ENCODE assay signal across 1 cellular context in the genomic region with DNA sequence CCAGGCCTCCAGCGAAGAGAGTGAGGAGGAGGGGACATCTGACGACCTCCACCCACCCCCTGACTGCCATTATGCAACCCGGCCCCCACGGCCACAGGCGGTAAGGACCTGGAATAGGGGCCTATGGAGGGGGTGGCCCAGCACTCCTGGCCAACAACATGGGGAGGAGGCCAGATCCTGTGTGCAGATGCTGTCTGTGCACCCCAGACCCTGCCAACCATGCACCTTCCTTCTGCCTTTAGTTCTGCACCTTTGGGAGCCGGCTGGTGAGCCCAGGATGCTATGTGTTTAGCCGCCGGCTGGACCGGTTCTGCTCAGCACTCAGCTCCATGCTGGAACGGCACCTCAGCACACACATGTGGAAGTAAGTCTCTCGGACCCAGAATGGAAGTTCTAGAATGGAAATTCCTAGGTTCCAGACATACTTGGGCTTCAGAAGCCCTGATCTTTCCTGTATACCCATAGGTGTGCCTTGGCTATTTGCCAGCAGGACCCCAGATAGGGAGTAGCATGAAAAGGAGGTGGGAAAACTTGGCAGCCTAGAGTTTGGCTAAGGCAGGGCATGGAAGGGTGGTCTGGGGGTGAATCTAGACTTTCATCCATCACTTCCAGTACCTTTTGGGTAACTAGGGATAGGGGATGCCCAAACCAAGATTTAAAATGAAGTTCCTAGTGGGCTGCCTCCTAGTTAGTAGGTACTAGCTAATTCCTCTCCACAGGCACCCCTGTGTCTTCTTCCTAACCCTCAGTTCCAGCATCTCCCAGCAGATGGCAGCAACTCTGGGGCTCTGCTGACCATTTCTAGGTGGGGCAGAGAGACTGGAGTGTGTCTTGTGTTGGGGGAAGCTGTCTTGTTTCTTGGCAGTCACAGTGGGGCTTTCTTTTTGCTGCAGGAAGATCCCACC.
TF ChIP-seq lines count a peak whose summit lies in the region.

No MANE protein-coding gene starts in this region.

TF ChIP-seq in K562, 482 proteins besides CTCF, POLR2A, EP300 and RAD21 (continued from another document):
- no peak for TF ChIP-seq TCF7 (IDR thresholded peaks at IDR 0.05; ENCODE audit: borderline replicate concordance)
- TF ChIP-seq PRMT5 (CRISPR knock-in tag; IDR thresholded peaks at IDR 0.05) = no peak
- TF ChIP-seq XRCC5 (IDR thresholded peaks at IDR 0.05; ENCODE audit: low read depth, low read length) = peak; percentile 38; the same call in 1 of the 2 replicates
- TF ChIP-seq, protein P1, sequence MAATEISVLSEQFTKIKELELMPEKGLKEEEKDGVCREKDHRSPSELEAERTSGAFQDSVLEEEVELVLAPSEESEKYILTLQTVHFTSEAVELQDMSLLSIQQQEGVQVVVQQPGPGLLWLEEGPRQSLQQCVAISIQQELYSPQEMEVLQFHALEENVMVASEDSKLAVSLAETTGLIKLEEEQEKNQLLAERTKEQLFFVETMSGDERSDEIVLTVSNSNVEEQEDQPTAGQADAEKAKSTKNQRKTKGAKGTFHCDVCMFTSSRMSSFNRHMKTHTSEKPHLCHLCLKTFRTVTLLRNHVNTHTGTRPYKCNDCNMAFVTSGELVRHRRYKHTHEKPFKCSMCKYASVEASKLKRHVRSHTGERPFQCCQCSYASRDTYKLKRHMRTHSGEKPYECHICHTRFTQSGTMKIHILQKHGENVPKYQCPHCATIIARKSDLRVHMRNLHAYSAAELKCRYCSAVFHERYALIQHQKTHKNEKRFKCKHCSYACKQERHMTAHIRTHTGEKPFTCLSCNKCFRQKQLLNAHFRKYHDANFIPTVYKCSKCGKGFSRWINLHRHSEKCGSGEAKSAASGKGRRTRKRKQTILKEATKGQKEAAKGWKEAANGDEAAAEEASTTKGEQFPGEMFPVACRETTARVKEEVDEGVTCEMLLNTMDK (IDR thresholded peaks at IDR 0.05; ENCODE audit: borderline replicate concordance, insufficient read depth, low read depth, low read length, poor library complexity, severe bottlenecking) = peak; percentile 45
- no peak for TF ChIP-seq MIER1 (IDR thresholded peaks at IDR 0.05; ENCODE audit: low read depth)
- no peak for TF ChIP-seq ZBTB17 (CRISPR knock-in tag; IDR thresholded peaks at IDR 0.05)
- no peak for TF ChIP-seq PML (IDR thresholded peaks at IDR 0.05; ENCODE audit: low read length)
- peak; percentile 73 for TF ChIP-seq NFIC (IDR thresholded peaks at IDR 0.05)
- TF ChIP-seq, protein P2, sequence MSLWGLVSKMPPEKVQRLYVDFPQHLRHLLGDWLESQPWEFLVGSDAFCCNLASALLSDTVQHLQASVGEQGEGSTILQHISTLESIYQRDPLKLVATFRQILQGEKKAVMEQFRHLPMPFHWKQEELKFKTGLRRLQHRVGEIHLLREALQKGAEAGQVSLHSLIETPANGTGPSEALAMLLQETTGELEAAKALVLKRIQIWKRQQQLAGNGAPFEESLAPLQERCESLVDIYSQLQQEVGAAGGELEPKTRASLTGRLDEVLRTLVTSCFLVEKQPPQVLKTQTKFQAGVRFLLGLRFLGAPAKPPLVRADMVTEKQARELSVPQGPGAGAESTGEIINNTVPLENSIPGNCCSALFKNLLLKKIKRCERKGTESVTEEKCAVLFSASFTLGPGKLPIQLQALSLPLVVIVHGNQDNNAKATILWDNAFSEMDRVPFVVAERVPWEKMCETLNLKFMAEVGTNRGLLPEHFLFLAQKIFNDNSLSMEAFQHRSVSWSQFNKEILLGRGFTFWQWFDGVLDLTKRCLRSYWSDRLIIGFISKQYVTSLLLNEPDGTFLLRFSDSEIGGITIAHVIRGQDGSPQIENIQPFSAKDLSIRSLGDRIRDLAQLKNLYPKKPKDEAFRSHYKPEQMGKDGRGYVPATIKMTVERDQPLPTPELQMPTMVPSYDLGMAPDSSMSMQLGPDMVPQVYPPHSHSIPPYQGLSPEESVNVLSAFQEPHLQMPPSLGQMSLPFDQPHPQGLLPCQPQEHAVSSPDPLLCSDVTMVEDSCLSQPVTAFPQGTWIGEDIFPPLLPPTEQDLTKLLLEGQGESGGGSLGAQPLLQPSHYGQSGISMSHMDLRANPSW (CRISPR knock-in tag; IDR thresholded peaks at IDR 0.05) = 0 out of 2 replicates have a peak, but pooled peaks have one; percentile 61
- TF ChIP-seq POLR2G (IDR thresholded peaks at IDR 0.05; ENCODE audit: low read depth, low read length) = no peak
- TF ChIP-seq KLF10 (CRISPR knock-in tag; IDR thresholded peaks at IDR 0.05) = no peak
- TF ChIP-seq PCBP1 (IDR thresholded peaks at IDR 0.05; ENCODE audit: low read depth, low read length, poor library complexity, severe bottlenecking) = no peak
- TF ChIP-seq CBFA2T3 (IDR thresholded peaks at IDR 0.05) = no peak
- TF ChIP-seq ZBTB7A (IDR thresholded peaks at IDR 0.05; ENCODE audit: borderline replicate concordance, control insufficient read depth, low read depth, low read length) = 0 out of 2 replicates have a peak, but pooled peaks have one; percentile 22
- TF ChIP-seq ZNF384 (IDR thresholded peaks at IDR 0.05; ENCODE audit: low read depth, low read length) = no peak
